Comparison of ENCODE assay signal across 26 cellular contexts in genomic region chr1:26517766-26518049, GRCh38. TPM values are rescaled to one million over a fixed set of nuclear protein-coding genes. Genes with fewer than 3 reads are reported as not detected.
DNase-seq lines count a peak whose midpoint lies in the region; ATAC-seq, FAIRE-seq and TF ChIP-seq lines count a peak whose summit lies in the region.
"Had no signal": no experiment of that assay in that cellular context is flagged by ENCODE, and none has a peak within 500 bp of the region (broad histone marks: within the 10 kb centered on the region; RNA-seq: fewer than 3 reads in every experiment).

No MANE protein-coding gene starts in this region.

- CTCF ChIA-PET in HCT116 (lab: Charles Lee) (no interaction called here), K562 (lab: Yijun Ruan, JAX; ENCODE audit: low intra/inter-chr PET ratio) (no interaction called here)

- H3K79me2 ChIP-seq in HCT116 (ENCODE audit: insufficient read depth, low read length): no peaks in the 10 kb centered on the region
- no peaks in the 10 kb centered on the region for H3K79me2 ChIP-seq in K562 (ENCODE audit: control insufficient read depth, insufficient read depth, low read length)

- BruUV-seq in HCT116 (replicated peaks; lab: Mats Ljungman, UMichigan) (no TSS peak), K562 (replicated peaks; lab: Mats Ljungman, UMichigan) (no TSS peak)

- ATAC-seq in HCT116: no peak
- peak; percentile 71 for ATAC-seq in K562
- no peak for ATAC-seq in HG03565 (IDR thresholded peaks at IDR 0.05; ENCODE audit: unreplicated experiment)
- ATAC-seq in GM18511 (IDR thresholded peaks at IDR 0.05; ENCODE audit: unreplicated experiment): no peak
- no peak for ATAC-seq in GM19395 (IDR thresholded peaks at IDR 0.05; ENCODE audit: unreplicated experiment)
- ATAC-seq: A549 had no signal

- TF ChIP-seq EP300 in K562 (IDR thresholded peaks at IDR 0.05; ENCODE audit: low read length): no peak

- H3K4me2 ChIP-seq in HCT116 (ENCODE audit: low read length) (no peak overlapping the region), K562 (ENCODE audit: insufficient read depth, low read length) (no peak overlapping the region)
- H3K4me2 ChIP-seq: A549; BLaER1 treated with 17β-estradiol and CSF1 and Interleukin-3, amounts not matched to agents 10 nM and 100 nM had no signal

- H4K20me1 ChIP-seq in HCT116 (ENCODE audit: insufficient read depth): no peaks in the 10 kb centered on the region
- H4K20me1 ChIP-seq in K562 (replicated peaks; ENCODE audit: control insufficient read depth, insufficient read depth, low read length): no peaks in the 10 kb centered on the region
- H4K20me1 ChIP-seq: BLaER1 treated with 17β-estradiol and CSF1 and Interleukin-3, amounts not matched to agents 10 nM and 100 nM had no signal

- H3K27me3 ChIP-seq in HCT116 (ENCODE audit: insufficient read depth, low read length): no peaks in the 10 kb centered on the region
- no peaks in the 10 kb centered on the region for H3K27me3 ChIP-seq in K562 (ENCODE audit: control insufficient read depth in 2 of 2, insufficient read depth in 2 of 2, low read length in 2 of 2)
- peaks cover 7% of the 10 kb centered on the region for H3K27me3 ChIP-seq in neuron (ENCODE audit: insufficient read depth, low read length)
- H3K27me3 ChIP-seq: BE2C; BLaER1 treated with 17β-estradiol and CSF1 and Interleukin-3, amounts not matched to agents 10 nM and 100 nM had no signal

- peak; percentile 23 for FAIRE-seq in K562 (lab: Jason Lieb, UNC)
- FAIRE-seq: A549, D721Med, GM12891, GM18507, H54 had no signal

- H3K27ac ChIP-seq in HCT116 (ENCODE audit: low read depth, low read length): no peak overlapping the region
- H3K27ac ChIP-seq in K562 (ENCODE audit: extremely low read depth, low read depth, low read length): no peak overlapping the region
- H3K27ac ChIP-seq: A549; BLaER1 treated with 17β-estradiol and CSF1 and Interleukin-3, amounts not matched to agents 10 nM and 100 nM; GM23248 had no signal

- intact Hi-C loops in HCT116 (cut with micrococcal nuclease): no loop called here
- intact Hi-C loops in K562 (cut with micrococcal nuclease): no loop called here

- peak overlapping the region; percentile 38 for H2AFZ ChIP-seq in HCT116 (ENCODE audit: low read depth, low read length, poor library complexity, severe bottlenecking)
- peak overlapping the region; percentile 80 for H2AFZ ChIP-seq in K562 (ENCODE audit: low read depth, low read length)
- peak overlapping the region; percentile 34 for H2AFZ ChIP-seq in neuron (ENCODE audit: low read depth, low read length)
- H2AFZ ChIP-seq: GM23248 had no signal

- TF ChIP-seq CTCF in HCT116 (IDR thresholded peaks at IDR 0.05 in 2 of 3, conservative IDR thresholded peaks at IDR 0.05 in 1 of 3; ENCODE audit: borderline replicate concordance in 1 of 3, insufficient read depth in 1 of 3, low read depth in 2 of 3, low read length in 2 of 3) (no peak), K562 (IDR thresholded peaks at IDR 0.05 in 2 of 3, conservative IDR thresholded peaks at IDR 0.05 in 1 of 3; ENCODE audit: insufficient read depth in 2 of 3, low read depth in 1 of 3, low read length in 3 of 3) (no peak)

- in situ Hi-C loops in K562 (cut with MboI): no loop called here

- H3K4me1 ChIP-seq in HCT116 (ENCODE audit: control insufficient read depth in 1 of 2, insufficient read depth in 2 of 2, low read length in 2 of 2) (no peaks in the 10 kb centered on the region), K562 (replicated peaks in 1 of 2; ENCODE audit: control insufficient read depth in 2 of 2, insufficient read depth in 2 of 2, low read length in 2 of 2) (peaks cover 4 to 5% of the 10 kb centered on the region in 2 experiments; a peak in 3 of 5 replicates), neuron (ENCODE audit: insufficient read depth, low read length) (no peaks in the 10 kb centered on the region)
- H3K4me1 ChIP-seq: A549, BE2C, HAP-1 had no signal

- 30% methylated on average over 1 of the region's 1 CpG for WGBS in K562 (ENCODE audit: insufficient coverage, low coverage, missing lambda C conversion rate)

- POLR2A ChIA-PET in HCT116 (lab: Charles Lee): no interaction called here
- POLR2A ChIA-PET in K562 (lab: Yijun Ruan, JAX): interaction anchor here (0.6 to 7.2 kb wide), 7 partner anchors 8 to 180 kb away, joined by 3 to 60 read pairs (median 4); partner anchors contain the start of gene RPS6KA1

- H3K36me3 ChIP-seq in HCT116 (ENCODE audit: control insufficient read depth in 1 of 2, insufficient read depth in 2 of 2, low read length in 2 of 2) (no peaks in the 10 kb centered on the region), K562 (ENCODE audit: control insufficient read depth, insufficient read depth, low read length) (no peaks in the 10 kb centered on the region), neuron (ENCODE audit: insufficient read depth, low read length) (no peaks in the 10 kb centered on the region)
- H3K36me3 ChIP-seq: BE2C; BLaER1 treated with 17β-estradiol and CSF1 and Interleukin-3, amounts not matched to agents 10 nM and 100 nM; HAP-1 had no signal

- H3K9me1 ChIP-seq in K562 (ENCODE audit: control insufficient read depth, insufficient read depth, low read length): no peaks in the 10 kb centered on the region

- RAD21 ChIA-PET in HCT116 (lab: Charles Lee; ENCODE audit: low non-redundant PET in 1 of 2, low total read pairs in 2 of 2, uncharacterized antibody in 2 of 2, unreplicated experiment in 2 of 2): interaction anchor here in 1 of 2 experiments (0.7 kb wide), 1 partner anchor 235 kb away, joined by 4 read pairs; no protein-coding TSS in a partner anchor

- H3K4me3 ChIP-seq in HCT116 (replicated peaks in 1 of 2; ENCODE audit: low read depth in 1 of 2, low read length in 2 of 2): no peak overlapping the region
- H3K4me3 ChIP-seq in K562: no peak overlapping the region
- no peak overlapping the region for H3K4me3 ChIP-seq in neuron (ENCODE audit: low read length)
- H3K4me3 ChIP-seq: A549; BLaER1 treated with 17β-estradiol and CSF1 and Interleukin-3, amounts not matched to agents 10 nM and 100 nM; GM23248; HAP-1 had no signal

- no peak for TF ChIP-seq RAD21 in HCT116 (IDR thresholded peaks at IDR 0.05; ENCODE audit: low read depth)
- no peak for TF ChIP-seq RAD21 in K562 (CRISPR knock-in tag; conservative IDR thresholded peaks at IDR 0.05 in 1 of 2, IDR thresholded peaks at IDR 0.05 in 1 of 2)

- no peak overlapping the region for H3K9ac ChIP-seq in HCT116 (ENCODE audit: low read length)
- H3K9ac ChIP-seq in K562 (ENCODE audit: insufficient read depth in 1 of 2, low read depth in 2 of 2, low read length in 2 of 2): peak overlapping the region in 1 of 2 experiments; percentile 1; a peak in 1 of 4 replicates
- H3K9ac ChIP-seq: BLaER1 treated with 17β-estradiol and CSF1 and Interleukin-3, amounts not matched to agents 10 nM and 100 nM; GM23248 had no signal

- no peak for DNase-seq in HCT116 (ENCODE audit: low read depth, low spot score)
- peak; percentile 24 for DNase-seq in MV-4-11 (lab: John Stamatoyannopoulos, UW)
- DNase-seq in K562 (ENCODE audit: extremely low read depth in 1 of 4, low spot score in 3 of 4): no peak
- DNase-seq in NCI-H1436 treated with DMSO at 0.1 percent for 48 hours (lab: John Stamatoyannopoulos, UW): no peak
- DNase-seq: 8988T; ACHN; AML-193; BE2C; CD4-positive, alpha-beta T cell; CD8-positive, alpha-beta memory T cell; DMS 273 treated with DMSO at 0.1 percent for 48 hours; DMS79; EL; GDM1; GM23248 had no signal

- no peaks in the 10 kb centered on the region for H3K9me3 ChIP-seq in HCT116 (ENCODE audit: control insufficient read depth in 1 of 2, insufficient read depth in 1 of 2, low read depth in 1 of 2, low read length in 2 of 2)
- no peaks in the 10 kb centered on the region for H3K9me3 ChIP-seq in K562 (replicated peaks; ENCODE audit: control insufficient read depth, insufficient read depth, low read depth, low read length)
- H3K9me3 ChIP-seq in neuron (ENCODE audit: low read length): no peaks in the 10 kb centered on the region
- H3K9me3 ChIP-seq: A549; BE2C; BLaER1 treated with 17β-estradiol and CSF1 and Interleukin-3, amounts not matched to agents 10 nM and 100 nM; HAP-1 had no signal

- H3K9me2 ChIP-seq in HCT116 (ENCODE audit: insufficient read depth): no peaks in the 10 kb centered on the region

- TF ChIP-seq POLR2A in HCT116 (IDR thresholded peaks at IDR 0.05; ENCODE audit: borderline replicate concordance, extremely low read depth, insufficient read depth, insufficient read length) (no peak), K562 (conservative IDR thresholded peaks at IDR 0.05) (no peak)

RNA-seq across cellular contexts. Expression of gene RPS6KA1, which starts 11.9 kb away (rescaled TPM):
- 47.0 TPM for total RNA-seq in HCT116 (2021; ENCODE audit: unreplicated experiment)
- 36.2 and 37.9 TPM in 2 replicates for polyA plus RNA-seq in HCT116 (2012)
- 64.2 and 141 TPM in 2 replicates for total RNA-seq in K562 (2011; cell fraction: chromatin; rRNA removed; ENCODE audit: low replicate concordance)
- total RNA-seq in K562 (2011; cell fraction: nucleolus; rRNA removed): 77.4 and 79.9 TPM in 2 replicates
- total RNA-seq in K562 (2011; cell fraction: nucleoplasm; rRNA removed): 68.8 and 76.8 TPM in 2 replicates
- 54.8 and 67.3 TPM in 2 replicates for total RNA-seq in K562 (2014; rRNA removed)
- total RNA-seq in K562 (2014; rRNA removed; fragmentation: Illumina TruSeq; extraction: Trizol): 25.7 and 30.1 TPM in 2 replicates
- total RNA-seq in K562 (2015; rRNA removed; fragmentation: Illumina TruSeq; extraction: Trizol): 40.5 and 44.4 TPM in 2 replicates
- total RNA-seq in K562 (2021): 61.0 and 62.4 TPM in 2 replicates
- 33.0 and 33.1 TPM in 2 replicates for polyA plus RNA-seq in K562 (2011; rRNA removed)
- polyA plus RNA-seq in K562 (2011; cell fraction: cytosol; rRNA removed): 33.1 and 54.6 TPM in 2 replicates
- polyA plus RNA-seq in K562 (2011; cell fraction: nucleus; rRNA removed): 41.1 and 53.3 TPM in 2 replicates
- 49.6 and 51.4 TPM in 2 replicates for polyA plus RNA-seq in K562 (2012)
- 46.3 and 49.0 TPM in 2 replicates for polyA plus RNA-seq in K562 (2014; fragmentation: Illumina TruSeq; extraction: Trizol)
- polyA plus RNA-seq in K562 (2014; fragmentation: Nextera tagmentation; extraction: Ambion mirVana): 1 to 10 TPM; 2.4 to 2.9 TPM
- 35.5 and 36.9 TPM in 2 replicates for polyA plus RNA-seq in K562 (2014; rRNA removed)
- polyA minus RNA-seq in K562 (2011; rRNA and poly(A)+ RNA removed): 30.0 and 44.2 TPM in 2 replicates
- polyA minus RNA-seq in K562 (2011; cell fraction: cytosol; rRNA and poly(A)+ RNA removed): 40.6 and 44.9 TPM in 2 replicates
- polyA minus RNA-seq in K562 (2011; cell fraction: nucleus; rRNA and poly(A)+ RNA removed): 22.8 and 34.9 TPM in 2 replicates

RNA-seq across cellular contexts. Expression of gene HMGN2, which starts 45.5 kb away (rescaled TPM):
- total RNA-seq in HCT116 (2021; ENCODE audit: unreplicated experiment): 483 TPM
- polyA plus RNA-seq in HCT116 (2012): 363 and 549 TPM in 2 replicates
- total RNA-seq in K562 (2011; cell fraction: chromatin; rRNA removed; ENCODE audit: low replicate concordance): 381 and 607 TPM in 2 replicates
- 219 and 264 TPM in 2 replicates for total RNA-seq in K562 (2011; cell fraction: nucleolus; rRNA removed)
- total RNA-seq in K562 (2011; cell fraction: nucleoplasm; rRNA removed): 460 and 546 TPM in 2 replicates
- total RNA-seq in K562 (2014; rRNA removed): 965 and 1,011 TPM in 2 replicates
- 866 and 959 TPM in 2 replicates for total RNA-seq in K562 (2014; rRNA removed; fragmentation: Illumina TruSeq; extraction: Trizol)
- total RNA-seq in K562 (2015; rRNA removed; fragmentation: Illumina TruSeq; extraction: Trizol): 983 and 1,131 TPM in 2 replicates
- total RNA-seq in K562 (2021): 972 and 1,007 TPM in 2 replicates
- polyA plus RNA-seq in K562 (2011; rRNA removed): 370 and 462 TPM in 2 replicates
- polyA plus RNA-seq in K562 (2011; cell fraction: cytosol; rRNA removed): 151 and 308 TPM in 2 replicates
- 496 and 1,136 TPM in 2 replicates for polyA plus RNA-seq in K562 (2011; cell fraction: nucleus; rRNA removed)
- polyA plus RNA-seq in K562 (2012): 1,292 and 1,447 TPM in 2 replicates
- 1,354 and 1,569 TPM in 2 replicates for polyA plus RNA-seq in K562 (2014; fragmentation: Illumina TruSeq; extraction: Trizol)
- 1,000 to 10,000 TPM in 1 of 2 experiments, 100 to 1,000 TPM in 1; 805 to 1,140 TPM for polyA plus RNA-seq in K562 (2014; fragmentation: Nextera tagmentation; extraction: Ambion mirVana)
- polyA plus RNA-seq in K562 (2014; rRNA removed): 577 and 603 TPM in 2 replicates
- 169 and 229 TPM in 2 replicates for polyA minus RNA-seq in K562 (2011; rRNA and poly(A)+ RNA removed)
- polyA minus RNA-seq in K562 (2011; cell fraction: cytosol; rRNA and poly(A)+ RNA removed): 143 and 214 TPM in 2 replicates
- 90.3 and 188 TPM in 2 replicates for polyA minus RNA-seq in K562 (2011; cell fraction: nucleus; rRNA and poly(A)+ RNA removed)
